In genomic region chr9:100352727-100353505, GRCh38 we compare ENCODE assay signal across 8 cellular contexts. TPM values are rescaled to one million over a fixed set of nuclear protein-coding genes. Genes with fewer than 3 reads are reported as not detected.
DNase-seq lines count a peak whose midpoint lies in the region; ATAC-seq, FAIRE-seq and TF ChIP-seq lines count a peak whose summit lies in the region.

TSS of gene TEX10 (minus strand) at chr9:100352942. CDS start at chr9:100349363, 3,579 bp downstream.

- H3K27ac ChIP-seq in ACC112 (ENCODE audit: low read depth, low read length) (peak within 1 kb of the TSS; percentile 69), WERI-Rb-1 (peak within 1 kb of the TSS; percentile 86), small intestine (ENCODE audit: low read depth in 1 of 2, low read length in 1 of 2) (peak within 1 kb of the TSS; percentile 16 to 89)

- ATAC-seq in GM18868 (IDR thresholded peaks at IDR 0.05; ENCODE audit: unreplicated experiment) (peak; percentile 85), HG03108 (IDR thresholded peaks at IDR 0.05; ENCODE audit: unreplicated experiment) (peak; percentile 76)

- peaks cover 16% of the 10 kb centered on the region for H3K4me1 ChIP-seq in ACC112 (ENCODE audit: control insufficient read depth, insufficient read depth, low read length, unreplicated experiment)
- H3K4me1 ChIP-seq in small intestine (ENCODE audit: control insufficient read depth in 2 of 2, insufficient read depth in 1 of 2, low read depth in 1 of 2, low read length in 1 of 2): peaks cover 2 to 7% of the 10 kb centered on the region in 2 donors

- H3K27me3 ChIP-seq in ACC112 (ENCODE audit: insufficient read depth, low read length): no peaks in the 10 kb centered on the region
- H3K27me3 ChIP-seq in WERI-Rb-1 (ENCODE audit: insufficient read depth, low read depth, severe bottlenecking): no peaks in the 10 kb centered on the region
- H3K27me3 ChIP-seq in bronchial epithelial cell (ENCODE audit: control insufficient read depth, insufficient read depth, low read length): no peaks in the 10 kb centered on the region
- no peaks in the 10 kb centered on the region for H3K27me3 ChIP-seq in small intestine (ENCODE audit: control insufficient read depth in 2 of 2, insufficient read depth in 2 of 2, low read length in 2 of 2)

- peak within 1 kb of the TSS; percentile 96 for H3K4me3 ChIP-seq in ACC112 (ENCODE audit: low read depth, low read length)
- H3K4me3 ChIP-seq in WERI-Rb-1 (ENCODE audit: low read depth, low read length): peak within 1 kb of the TSS; percentile 83
- peak within 1 kb of the TSS; percentile 89 for H3K4me3 ChIP-seq in bronchial epithelial cell (ENCODE audit: low read depth, low read length)
- H3K4me3 ChIP-seq in small intestine (ENCODE audit: low read depth in 1 of 2, low read length in 2 of 2): peak within 1 kb of the TSS; percentile 80 to 97

- TF ChIP-seq CTCF in WERI-Rb-1 (IDR thresholded peaks at IDR 0.05; ENCODE audit: low read depth, low read length): no peak
- no peak for TF ChIP-seq CTCF in bronchial epithelial cell (IDR thresholded peaks at IDR 0.05; ENCODE audit: insufficient read depth, low read length, severe bottlenecking)

- DNase-seq in NCI-H2196 treated with DMSO at 0.1 percent for 48 hours (lab: John Stamatoyannopoulos, UW; ENCODE audit: unreplicated experiment): peak; percentile 60
- peak; percentile 96 for DNase-seq in WERI-Rb-1
- DNase-seq in bronchial epithelial cell (ENCODE audit: low read depth): peak; percentile 49
- DNase-seq in iPS-NIHi11 (ENCODE audit: low spot score): peak; percentile 98
- DNase-seq in small intestine: peak; percentile 86

- H3K9me3 ChIP-seq in WERI-Rb-1 (ENCODE audit: severe bottlenecking) (peaks cover 9% of the 10 kb centered on the region), small intestine (ENCODE audit: control insufficient read depth, low read depth) (no peaks in the 10 kb centered on the region)

- peak within 1 kb of the TSS; percentile 99 for H2AFZ ChIP-seq in ACC112 (ENCODE audit: low read length, unreplicated experiment)

- 0% methylated on average over 47 to 53 of the region's 53 CpGs for WGBS in small intestine, 3 donors

- H3K36me3 ChIP-seq in ACC112 (ENCODE audit: insufficient read depth, low read length) (no peaks in the 10 kb centered on the region), WERI-Rb-1 (peaks cover 8% of the 10 kb centered on the region), bronchial epithelial cell (ENCODE audit: control insufficient read depth, insufficient read depth, low read length) (no peaks in the 10 kb centered on the region), small intestine (ENCODE audit: control insufficient read depth in 2 of 2, insufficient read depth in 2 of 2, low read length in 2 of 2) (no peaks in the 10 kb centered on the region)

- FAIRE-seq in bronchial epithelial cell (lab: Jason Lieb, UNC): no peak
- FAIRE-seq in small intestine (lab: Jason Lieb, UNC): no peak

- H3K79me2 ChIP-seq in ACC112 (ENCODE audit: control insufficient read depth, insufficient read depth, low read length, unreplicated experiment): peaks cover 47% of the 10 kb centered on the region

RNA-seq across cellular contexts. Expression of gene TEX10, which starts in this region (rescaled TPM):
- 22.9 and 30.0 TPM in 2 replicates for total RNA-seq in bronchial epithelial cell
- 1 to 10 TPM; 4.1 to 6.7 (median 4.5) TPM for polyA plus RNA-seq in small intestine

Comparison
In these comparisons a context has a peak if more than half of its experiments do, and no peak if none do; other contexts are left out.
1. Peak in every context shown above with its lines: DNase-seq, ATAC-seq, H3K4me3 ChIP-seq and H3K27ac ChIP-seq.